Comparison of ENCODE assay signal across 19 cellular contexts in the genomic region with DNA sequence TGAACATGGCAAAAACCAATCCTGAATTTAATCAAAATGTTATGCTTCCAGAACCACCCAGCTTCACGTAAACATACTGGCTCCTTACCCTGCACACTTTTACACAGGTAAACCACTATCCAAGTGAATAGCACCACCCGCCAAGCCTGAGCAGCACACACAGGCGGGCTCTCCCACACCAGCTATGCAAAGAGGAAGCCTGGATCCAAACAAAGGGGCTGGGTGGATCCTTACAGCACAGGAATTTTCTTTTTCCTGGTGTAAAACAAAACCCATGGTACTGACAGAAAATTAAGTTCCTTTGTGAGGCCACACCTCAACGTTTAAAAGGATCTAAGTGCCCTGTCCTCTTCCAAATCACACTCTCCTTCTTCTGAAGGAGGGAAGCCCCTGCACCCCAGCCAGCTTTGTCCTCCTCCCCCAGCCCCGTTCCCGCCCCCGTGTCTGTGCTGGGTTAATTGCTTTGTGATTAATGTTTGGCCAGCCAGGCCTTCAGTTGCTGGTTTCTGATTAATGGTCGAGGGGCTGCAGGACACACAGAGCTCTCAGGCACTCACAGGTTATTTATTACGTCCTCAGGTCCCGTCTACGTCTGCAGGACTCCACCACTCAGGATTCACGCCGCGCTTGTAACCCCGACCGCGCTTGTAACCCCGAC. TPM values are rescaled to one million over a fixed set of nuclear protein-coding genes. Genes with fewer than 3 reads are reported as not detected.
DNase-seq lines count a peak whose midpoint lies in the region; ATAC-seq, FAIRE-seq and TF ChIP-seq lines count a peak whose summit lies in the region.
"Had no signal": no experiment of that assay in that cellular context is flagged by ENCODE, and none has a peak within 500 bp of the region (broad histone marks: within the 10 kb centered on the region; RNA-seq: fewer than 3 reads in every experiment).

No MANE protein-coding gene starts in this region.

- TF ChIP-seq RAD21 in A549 (conservative IDR thresholded peaks at IDR 0.05 in 1 of 2, IDR thresholded peaks at IDR 0.05 in 1 of 2), result no peak

- H3K4me1 ChIP-seq in A549, result 0 out of 3 replicates have a peak, but pooled peaks cover 4% of the 10 kb centered on the region
- H3K4me1 ChIP-seq in neuron (ENCODE audit: insufficient read depth, low read length), result peaks cover 21% of the 10 kb centered on the region

- TF ChIP-seq CTCF in A549 (IDR thresholded peaks at IDR 0.05), result no peak

- H3K4me3 ChIP-seq in A549, result no peak overlapping the region
- no peak overlapping the region for H3K4me3 ChIP-seq in neuron (ENCODE audit: low read length)
- H3K4me3 ChIP-seq: heart right ventricle, lung, skin epidermis, tibial nerve had no signal

- POLR2A ChIA-PET in A549 (lab: Yijun Ruan, JAX), result no interaction called here

- H3K27ac ChIP-seq in A549, result no peak overlapping the region; a peak in 1 of 6 replicates
- H3K27ac ChIP-seq: heart right ventricle, tibial nerve had no signal

- DNase-seq in A549 (ENCODE audit: low read depth in 1 of 2, low spot score in 1 of 2), result no peak
- peak; percentile 37 for DNase-seq in NCI-H526 treated with DMSO at 0.1 percent for 48 hours (lab: John Stamatoyannopoulos, UW)
- peak; percentile 49 for DNase-seq in iPS-NIHi7 (ENCODE audit: extremely low spot score)
- DNase-seq in middle frontal gyrus (ENCODE audit: extremely low spot score, low spot score), result no peak
- no peak for DNase-seq in HK-2 (ENCODE audit: unreplicated experiment)
- DNase-seq in MV-4-11 (lab: John Stamatoyannopoulos, UW), result no peak
- DNase-seq: activated CD4-positive, CD25-positive, alpha-beta regulatory T cell treated with anti-CD3 and anti-CD28 coated beads, Interleukin-2, amount 50 U/mL, for 72 hours; activated CD8-positive, alpha-beta memory T cell treated with anti-CD3 and anti-CD28 coated beads, Interleukin-2, amount 50 U/mL, for 4 hours; activated naive CD4-positive, alpha-beta T cell treated with anti-CD3 and anti-CD28 coated beads, Interleukin-2, amount 10 ng/mL, durations not matched to agents 7 days and 5 days; EL; heart right ventricle; NCI-H1048 had no signal

- no peaks in the 10 kb centered on the region for H3K9me3 ChIP-seq in A549
- H3K9me3 ChIP-seq in neuron (ENCODE audit: low read length), result no peaks in the 10 kb centered on the region
- H3K9me3 ChIP-seq: heart right ventricle, tibial nerve had no signal

- FAIRE-seq in A549 (lab: Jason Lieb, UNC), result no peak

- ATAC-seq in A549 (no peak), GM18519 (IDR thresholded peaks at IDR 0.05; ENCODE audit: low FRiP score, unreplicated experiment) (no peak)
- ATAC-seq: HCT116; stimulated activated effector memory CD8-positive, alpha-beta T cell treated with anti-CD3 and anti-CD28 coated beads, Interleukin-12 subunit alpha, Interleukin-12 subunit beta, amount 100 ng/mL, for 72 hours had no signal

- no peaks in the 10 kb centered on the region for H3K27me3 ChIP-seq in neuron (ENCODE audit: insufficient read depth, low read length)

- CTCF ChIA-PET in A549 (lab: Yijun Ruan, JAX), result no interaction called here

- TF ChIP-seq POLR2A in A549 (IDR thresholded peaks at IDR 0.05; ENCODE audit: low read length), result no peak

- WGBS in A549 (ENCODE audit: missing lambda C conversion rate), result 84% methylated on average over 15 of the region's 18 CpGs

- 0 out of 3 replicates have a peak overlapping the region, but pooled peaks have one; percentile 8 for H3K4me2 ChIP-seq in A549

- H2AFZ ChIP-seq in neuron (ENCODE audit: low read depth, low read length), result peak overlapping the region; percentile 48

- TF ChIP-seq EP300 in A549 (IDR thresholded peaks at IDR 0.05), result no peak

- H3K36me3 ChIP-seq in neuron (ENCODE audit: insufficient read depth, low read length), result peaks cover 5% of the 10 kb centered on the region
- H3K36me3 ChIP-seq: heart right ventricle, tibial nerve had no signal

TF ChIP-seq in A549, 52 proteins besides CTCF, POLR2A, EP300 and RAD21:
- TF ChIP-seq, protein P1, sequence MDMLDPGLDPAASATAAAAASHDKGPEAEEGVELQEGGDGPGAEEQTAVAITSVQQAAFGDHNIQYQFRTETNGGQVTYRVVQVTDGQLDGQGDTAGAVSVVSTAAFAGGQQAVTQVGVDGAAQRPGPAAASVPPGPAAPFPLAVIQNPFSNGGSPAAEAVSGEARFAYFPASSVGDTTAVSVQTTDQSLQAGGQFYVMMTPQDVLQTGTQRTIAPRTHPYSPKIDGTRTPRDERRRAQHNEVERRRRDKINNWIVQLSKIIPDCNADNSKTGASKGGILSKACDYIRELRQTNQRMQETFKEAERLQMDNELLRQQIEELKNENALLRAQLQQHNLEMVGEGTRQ (IDR thresholded peaks at IDR 0.05), result no peak
- TF ChIP-seq, protein P2, sequence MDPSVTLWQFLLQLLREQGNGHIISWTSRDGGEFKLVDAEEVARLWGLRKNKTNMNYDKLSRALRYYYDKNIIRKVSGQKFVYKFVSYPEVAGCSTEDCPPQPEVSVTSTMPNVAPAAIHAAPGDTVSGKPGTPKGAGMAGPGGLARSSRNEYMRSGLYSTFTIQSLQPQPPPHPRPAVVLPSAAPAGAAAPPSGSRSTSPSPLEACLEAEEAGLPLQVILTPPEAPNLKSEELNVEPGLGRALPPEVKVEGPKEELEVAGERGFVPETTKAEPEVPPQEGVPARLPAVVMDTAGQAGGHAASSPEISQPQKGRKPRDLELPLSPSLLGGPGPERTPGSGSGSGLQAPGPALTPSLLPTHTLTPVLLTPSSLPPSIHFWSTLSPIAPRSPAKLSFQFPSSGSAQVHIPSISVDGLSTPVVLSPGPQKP (IDR thresholded peaks at IDR 0.05; ENCODE audit: low read depth, low read length), result no peak
- no peak for TF ChIP-seq BHLHE40 (IDR thresholded peaks at IDR 0.05; ENCODE audit: low read depth, low read length)
- TF ChIP-seq, protein P3, sequence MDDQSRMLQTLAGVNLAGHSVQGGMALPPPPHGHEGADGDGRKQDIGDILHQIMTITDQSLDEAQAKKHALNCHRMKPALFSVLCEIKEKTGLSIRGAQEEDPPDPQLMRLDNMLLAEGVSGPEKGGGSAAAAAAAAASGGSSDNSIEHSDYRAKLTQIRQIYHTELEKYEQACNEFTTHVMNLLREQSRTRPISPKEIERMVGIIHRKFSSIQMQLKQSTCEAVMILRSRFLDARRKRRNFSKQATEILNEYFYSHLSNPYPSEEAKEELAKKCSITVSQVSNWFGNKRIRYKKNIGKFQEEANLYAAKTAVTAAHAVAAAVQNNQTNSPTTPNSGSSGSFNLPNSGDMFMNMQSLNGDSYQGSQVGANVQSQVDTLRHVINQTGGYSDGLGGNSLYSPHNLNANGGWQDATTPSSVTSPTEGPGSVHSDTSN (IDR thresholded peaks at IDR 0.05), result no peak
- TF ChIP-seq JUN (IDR thresholded peaks at IDR 0.05), result no peak
- no peak for TF ChIP-seq MAFK (IDR thresholded peaks at IDR 0.05; ENCODE audit: partially characterized antibody)
- no peak for TF ChIP-seq KDM1A (IDR thresholded peaks at IDR 0.05; ENCODE audit: low read depth)
- TF ChIP-seq NFE2L2 (conservative IDR thresholded peaks at IDR 0.05; ENCODE audit: low read length), result no peak
- TF ChIP-seq FOSB (CRISPR knock-in tag; IDR thresholded peaks at IDR 0.05), result no peak
- no peak for TF ChIP-seq HOXB5 (CRISPR knock-in tag; IDR thresholded peaks at IDR 0.05)
- TF ChIP-seq NR3C1 (IDR thresholded peaks at IDR 0.05), result no peak
- no peak for TF ChIP-seq EHMT2 (IDR thresholded peaks at IDR 0.05; ENCODE audit: low read depth)

RNA-seq across cellular contexts. Expression of a gene that starts 6.1 kb away (rescaled TPM):
- polyA plus RNA-seq in A549 (2011; rRNA removed) (0.63 and 0.97 TPM in 2 replicates), A549 (2017; fragmentation: RNase III; extraction: RNeasy Plus Mini Kit Qiagen cat#74134 plus additional on column Dnase treatment) (0.85 to 1.5 TPM (median 1.5 TPM) in 3 replicates)
- polyA plus RNA-seq in A549 (2012; cell fraction: cytosol; rRNA removed), result 0.46 and 0.87 TPM in 2 replicates
- 1.3 and 1.8 TPM in 2 replicates for polyA plus RNA-seq in A549 (2012; cell fraction: nucleus; rRNA removed)
- polyA minus RNA-seq in A549 (2011; rRNA and poly(A)+ RNA removed), result 0.78 and 1.3 TPM in 2 replicates

Comparison
In these comparisons a context has a peak if more than half of its experiments do, and no peak if none do; other contexts are left out.
1. DNase-seq: peak in NCI-H526 treated with DMSO at 0.1 percent for 48 hours (single experiment) and iPS-NIHi7 (single experiment); none in A549 (0 of 2), middle frontal gyrus (single experiment), HK-2 (single experiment) and MV-4-11 (single experiment).